8 cellular contexts compared by ENCODE assay signal in genomic region chr17:67441052-67441738, GRCh38.
DNase-seq lines count a peak whose midpoint lies in the region; ATAC-seq and TF ChIP-seq lines count a peak whose summit lies in the region.

No MANE protein-coding gene starts in this region.

- H2AFZ ChIP-seq in DND-41 (ENCODE audit: low read depth, low read length), result peak overlapping the region; percentile 69

- TF ChIP-seq CTCF in DND-41 (IDR thresholded peaks at IDR 0.05; ENCODE audit: borderline replicate concordance, extremely low read depth, low read length, poor library complexity, severe bottlenecking) (no peak), gastroesophageal sphincter (IDR thresholded peaks at IDR 0.05) (no peak)

- no peak for TF ChIP-seq EP300 in gastroesophageal sphincter (IDR thresholded peaks at IDR 0.05)

- peak overlapping the region in 1 of 2 experiments; percentile 26; a peak in 2 of 4 replicates for H3K4me3 ChIP-seq in DND-41 (ENCODE audit: low read depth in 1 of 2, low read length in 2 of 2)
- H3K4me3 ChIP-seq in gastroesophageal sphincter, result no peak overlapping the region
- peak overlapping the region; percentile 10 to 54 (median 30) for H3K4me3 ChIP-seq in skeletal muscle tissue (ENCODE audit: low read length in 3 of 3)

- H3K9ac ChIP-seq in DND-41 (ENCODE audit: low read depth, low read length) (peak overlapping the region; percentile 51), skeletal muscle tissue (ENCODE audit: low read depth in 1 of 3, low read length in 3 of 3) (peak overlapping the region in 2 of 3 donors; percentile 28 to 44)

- H3K4me2 ChIP-seq in DND-41 (ENCODE audit: insufficient read depth, low read length), result peak overlapping the region; percentile 56

- 0 out of 2 replicates have a peak, but pooled peaks cover 3% of the 10 kb centered on the region for H3K79me2 ChIP-seq in DND-41 (ENCODE audit: insufficient read depth, low read length)

- no peaks in the 10 kb centered on the region for H4K20me1 ChIP-seq in DND-41 (ENCODE audit: insufficient read depth, low read length)

- no peak for TF ChIP-seq POLR2A in gastroesophageal sphincter (IDR thresholded peaks at IDR 0.05)

- H3K4me1 ChIP-seq in DND-41 (ENCODE audit: insufficient read depth, low read length), result peaks cover 33% of the 10 kb centered on the region
- peaks cover 0 to 36% (median 0%) of the 10 kb centered on the region in 3 donors for H3K4me1 ChIP-seq in gastroesophageal sphincter
- H3K4me1 ChIP-seq in skeletal muscle tissue (ENCODE audit: control insufficient read depth in 3 of 3, insufficient read depth in 3 of 3, low read length in 3 of 3), result peaks cover 7 to 13% (median 8%) of the 10 kb centered on the region in 3 donors

- H3K27me3 ChIP-seq in DND-41 (ENCODE audit: insufficient read depth, low read length, poor library complexity) (no peaks in the 10 kb centered on the region), gastroesophageal sphincter (no peaks in the 10 kb centered on the region), skeletal muscle tissue (ENCODE audit: control insufficient read depth in 3 of 3, insufficient read depth in 3 of 3, low read length in 3 of 3) (peaks cover 0 to 8% (median 0%) of the 10 kb centered on the region in 3 donors)

- peak; percentile 79 for DNase-seq in DND-41
- DNase-seq in NK-92 treated with Interleukin-12 subunit alpha and Interleukin-12 subunit beta, amount 100 ng/mL, for 24 hours (lab: John Stamatoyannopoulos, UW), result peak; percentile 76
- peak; percentile 67 for DNase-seq in activated T-cell treated with anti-CD3 and anti-CD28 coated beads for 4 hours
- DNase-seq in NCI-H1930 (lab: John Stamatoyannopoulos, UW), result no peak
- no peak for DNase-seq in UCSD-AML1 (lab: John Stamatoyannopoulos, UW; ENCODE audit: unreplicated experiment)

- H3K9me3 ChIP-seq in DND-41 (ENCODE audit: insufficient read depth, low read length, severe bottlenecking) (no peaks in the 10 kb centered on the region), gastroesophageal sphincter (no peaks in the 10 kb centered on the region), skeletal muscle tissue (ENCODE audit: control insufficient read depth in 3 of 3, low read length in 3 of 3) (no peaks in the 10 kb centered on the region)

- ATAC-seq in DND-41 (ENCODE audit: insufficient read depth, low read depth) (peak; percentile 97), gastroesophageal sphincter (no peak), GM19397 (IDR thresholded peaks at IDR 0.05; ENCODE audit: unreplicated experiment) (no peak)

- H3K27ac ChIP-seq in DND-41 (ENCODE audit: low read length) (peak overlapping the region; percentile 93), gastroesophageal sphincter (peak overlapping the region in 3 of 4 donors; percentile 21 to 67 (median 38)), skeletal muscle tissue (ENCODE audit: low read depth, low read length) (peak overlapping the region; percentile 48)

- 36 to 46% methylated on average over 7 to 14 of the region's 15 CpGs for WGBS in gastroesophageal sphincter (ENCODE audit: low coverage in 1 of 2), 2 donors

- no peaks in the 10 kb centered on the region for H3K36me3 ChIP-seq in DND-41 (ENCODE audit: insufficient read depth, low read length)
- H3K36me3 ChIP-seq in gastroesophageal sphincter, result no peaks in the 10 kb centered on the region
- no peaks in the 10 kb centered on the region for H3K36me3 ChIP-seq in skeletal muscle tissue (ENCODE audit: control insufficient read depth in 3 of 3, insufficient read depth in 3 of 3, low read length in 3 of 3)

Comparison
In these comparisons a context has a peak if more than half of its experiments do, and no peak if none do; other contexts are left out.
1. DNase-seq: peak in DND-41 (single experiment), NK-92 treated with Interleukin-12 subunit alpha and Interleukin-12 subunit beta, amount 100 ng/mL, for 24 hours (single experiment) and activated T-cell treated with anti-CD3 and anti-CD28 coated beads for 4 hours (single experiment); none in NCI-H1930 (0 of 2) and UCSD-AML1 (single experiment).
2. H3K27ac ChIP-seq: peak in every context shown above with its lines; median percentile 93 in DND-41; 48 in skeletal muscle tissue; 38 in gastroesophageal sphincter.
3. H3K4me3 ChIP-seq: peak in skeletal muscle tissue (3 of 3); none in gastroesophageal sphincter (0 of 2).